Comparison of ENCODE assay signal across 1 cellular context in the genomic region with DNA sequence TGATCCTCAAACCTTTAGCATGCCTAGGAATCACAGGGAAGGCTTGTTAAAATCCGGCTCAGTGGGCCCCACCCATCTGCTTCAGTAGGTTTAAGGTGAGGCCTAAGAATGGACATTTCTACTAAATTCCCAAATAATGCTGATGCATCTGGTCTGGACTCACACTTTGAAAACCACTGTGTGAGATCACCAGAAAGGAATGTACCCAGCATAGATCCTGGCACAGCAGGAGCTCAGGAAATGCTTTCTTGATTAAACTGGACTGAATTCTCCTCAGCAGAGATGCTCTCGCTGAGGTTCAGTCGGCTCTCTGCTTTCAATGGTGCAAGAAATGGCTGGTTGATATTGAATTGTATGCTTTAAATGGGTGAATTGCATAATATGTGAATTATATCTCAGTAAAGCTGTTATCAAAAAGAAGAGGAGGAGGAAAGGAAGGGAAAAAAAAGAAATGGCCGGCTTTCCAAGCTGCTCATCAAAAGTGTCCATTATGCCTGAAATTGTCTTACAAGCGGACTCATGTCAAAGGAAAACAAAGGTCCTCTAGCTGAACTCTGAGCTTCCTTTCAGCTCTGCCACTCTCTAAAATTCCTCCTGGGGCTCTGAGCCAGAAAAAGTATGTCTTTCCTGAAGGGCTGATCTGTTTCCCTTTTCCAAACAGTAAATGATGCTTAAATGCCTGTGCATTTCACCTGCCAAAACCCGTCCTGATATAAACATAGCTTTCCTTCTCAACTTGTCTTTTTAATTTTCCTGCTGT.
TF ChIP-seq lines count a peak whose summit lies in the region.

No MANE protein-coding gene starts in this region.

TF ChIP-seq in SK-N-SH, 30 proteins besides CTCF, POLR2A, EP300 and RAD21 (continued from another document):
- TF ChIP-seq FOSL2 (IDR thresholded peaks at IDR 0.05; ENCODE audit: borderline replicate concordance, low read depth) (peak; percentile 85), CHD2 (IDR thresholded peaks at IDR 0.05; ENCODE audit: low read length, partially characterized antibody) (no peak), NFIC (IDR thresholded peaks at IDR 0.05; ENCODE audit: borderline replicate concordance) (peak; percentile 91), GABPA (IDR thresholded peaks at IDR 0.05; ENCODE audit: low read depth) (no peak), FOXJ3 (CRISPR knock-in tag; IDR thresholded peaks at IDR 0.05) (no peak), ELF1 (IDR thresholded peaks at IDR 0.05) (no peak), USF1 (IDR thresholded peaks at IDR 0.05; ENCODE audit: borderline replicate concordance, low read depth) (no peak), RXRA (IDR thresholded peaks at IDR 0.05; ENCODE audit: borderline replicate concordance, low read depth) (peak; percentile 55; the same call in 1 of the 2 replicates), RFX5 (IDR thresholded peaks at IDR 0.05; ENCODE audit: low read length) (no peak), MEF2A (IDR thresholded peaks at IDR 0.05; ENCODE audit: borderline replicate concordance, low read depth) (peak; percentile 55; the same call in 1 of the 2 replicates), TEAD4 (IDR thresholded peaks at IDR 0.05; ENCODE audit: borderline replicate concordance, insufficient read depth) (peak; percentile 92), JUND (IDR thresholded peaks at IDR 0.05) (peak; percentile 90), PBX3 (IDR thresholded peaks at IDR 0.05) (peak; percentile 75), POLR2AphosphoS5 (IDR thresholded peaks at IDR 0.05; ENCODE audit: low read depth, low read length) (peak; percentile 68), MAX (IDR thresholded peaks at IDR 0.05; ENCODE audit: low read depth) (peak; percentile 53), NRF1 (IDR thresholded peaks at IDR 0.05; ENCODE audit: low read depth, low read length) (no peak), YY1 (IDR thresholded peaks at IDR 0.05; ENCODE audit: low read depth) (peak; percentile 35; the same call in 1 of the 2 replicates)
- TF ChIP-seq, protein P1, sequence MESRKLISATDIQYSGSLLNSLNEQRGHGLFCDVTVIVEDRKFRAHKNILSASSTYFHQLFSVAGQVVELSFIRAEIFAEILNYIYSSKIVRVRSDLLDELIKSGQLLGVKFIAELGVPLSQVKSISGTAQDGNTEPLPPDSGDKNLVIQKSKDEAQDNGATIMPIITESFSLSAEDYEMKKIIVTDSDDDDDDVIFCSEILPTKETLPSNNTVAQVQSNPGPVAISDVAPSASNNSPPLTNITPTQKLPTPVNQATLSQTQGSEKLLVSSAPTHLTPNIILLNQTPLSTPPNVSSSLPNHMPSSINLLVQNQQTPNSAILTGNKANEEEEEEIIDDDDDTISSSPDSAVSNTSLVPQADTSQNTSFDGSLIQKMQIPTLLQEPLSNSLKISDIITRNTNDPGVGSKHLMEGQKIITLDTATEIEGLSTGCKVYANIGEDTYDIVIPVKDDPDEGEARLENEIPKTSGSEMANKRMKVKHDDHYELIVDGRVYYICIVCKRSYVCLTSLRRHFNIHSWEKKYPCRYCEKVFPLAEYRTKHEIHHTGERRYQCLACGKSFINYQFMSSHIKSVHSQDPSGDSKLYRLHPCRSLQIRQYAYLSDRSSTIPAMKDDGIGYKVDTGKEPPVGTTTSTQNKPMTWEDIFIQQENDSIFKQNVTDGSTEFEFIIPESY (IDR thresholded peaks at IDR 0.05; ENCODE audit: borderline replicate concordance, low read depth), result 0 out of 2 replicates have a peak, but pooled peaks have one; percentile 34
- TF ChIP-seq, protein P2, sequence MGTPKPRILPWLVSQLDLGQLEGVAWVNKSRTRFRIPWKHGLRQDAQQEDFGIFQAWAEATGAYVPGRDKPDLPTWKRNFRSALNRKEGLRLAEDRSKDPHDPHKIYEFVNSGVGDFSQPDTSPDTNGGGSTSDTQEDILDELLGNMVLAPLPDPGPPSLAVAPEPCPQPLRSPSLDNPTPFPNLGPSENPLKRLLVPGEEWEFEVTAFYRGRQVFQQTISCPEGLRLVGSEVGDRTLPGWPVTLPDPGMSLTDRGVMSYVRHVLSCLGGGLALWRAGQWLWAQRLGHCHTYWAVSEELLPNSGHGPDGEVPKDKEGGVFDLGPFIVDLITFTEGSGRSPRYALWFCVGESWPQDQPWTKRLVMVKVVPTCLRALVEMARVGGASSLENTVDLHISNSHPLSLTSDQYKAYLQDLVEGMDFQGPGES (IDR thresholded peaks at IDR 0.05; ENCODE audit: low read depth, low read length), result no peak
